Comparison of ENCODE assay signal across 8 cellular contexts in genomic region chr10:73908853-73909611, GRCh38. TPM values are rescaled to one million over a fixed set of nuclear protein-coding genes. Genes with fewer than 3 reads are reported as not detected.
DNase-seq lines count a peak whose midpoint lies in the region; ATAC-seq and TF ChIP-seq lines count a peak whose summit lies in the region.

No MANE protein-coding gene starts in this region.

- H3K4me1 Mint-ChIP-seq in CD14-positive monocyte: peaks cover 72% of the 10 kb centered on the region

- H3K27ac Mint-ChIP-seq in CD14-positive monocyte: peak overlapping the region; percentile 57 to 95 (median 88)

- peak overlapping the region in 1 of 2 donors; percentile 30 for H3K4me3 Mint-ChIP-seq in CD14-positive monocyte

- no peak for TF ChIP-seq CTCF in CD14-positive monocyte (IDR thresholded peaks at IDR 0.05)
- TF ChIP-seq CTCF in fibroblast of the aortic adventitia (IDR thresholded peaks at IDR 0.05; ENCODE audit: insufficient read depth, low read length): no peak

- peak; percentile 91 for DNase-seq in CD14-positive monocyte (ENCODE audit: low spot score)
- peak; percentile 43 for DNase-seq in NCI-H69 (lab: John Stamatoyannopoulos, UW)
- DNase-seq in activated CD8-positive, alpha-beta memory T cell treated with anti-CD3 and anti-CD28 coated beads, Interleukin-2, amount 50 U/mL, for 48 hours: peak; percentile 60
- peak; percentile 89 for DNase-seq in fibroblast of the aortic adventitia (ENCODE audit: low read depth)
- DNase-seq in smooth muscle cell of the brain vasculature (ENCODE audit: low read depth, low spot score): peak; percentile 65
- no peak for DNase-seq in effector CD8-positive, alpha-beta T cell (lab: John Stamatoyannopoulos, UW)
- DNase-seq in NCI-H2081 (lab: John Stamatoyannopoulos, UW): no peak

- H3K9me3 Mint-ChIP-seq in CD14-positive monocyte: no peaks in the 10 kb centered on the region

- ATAC-seq in GM21447 (IDR thresholded peaks at IDR 0.05; ENCODE audit: unreplicated experiment): peak; percentile 66

- peaks cover 6 to 17% (median 12%) of the 10 kb centered on the region in 3 donors for H3K27me3 Mint-ChIP-seq in CD14-positive monocyte (ENCODE audit: low read depth in 3 of 3)

- H3K36me3 Mint-ChIP-seq in CD14-positive monocyte: peaks cover 7 to 10% of the 10 kb centered on the region in 2 donors

- no peak overlapping the region for H3K4me3 ChIP-seq in fibroblast of the aortic adventitia (ENCODE audit: low read depth, low read length)

- intact Hi-C loops in CD14-positive monocyte (cut with micrococcal nuclease): loop anchor here in 1 of 2 donors (10.0 kb wide), 1 partner anchor 86 kb away; the partner anchor contains the start of gene VCL

RNA-seq across cellular contexts. Expression of gene PLAU, which starts 1.9 kb away (rescaled TPM):
- polyA plus RNA-seq in CD14-positive monocyte: under 1 TPM; 0.16 to 0.43 TPM
- total RNA-seq in fibroblast of the aortic adventitia (ENCODE audit: low replicate concordance): 21.6 and 24.9 TPM in 2 replicates

RNA-seq across cellular contexts. Expression of gene CAMK2G, which starts 34.7 kb away (rescaled TPM):
- 1 to 10 TPM; 1.7 to 3.0 TPM for polyA plus RNA-seq in CD14-positive monocyte
- total RNA-seq in fibroblast of the aortic adventitia (ENCODE audit: low replicate concordance): 25.8 and 31.2 TPM in 2 replicates

Comparison
In these comparisons a context has a peak if more than half of its experiments do, and no peak if none do; other contexts are left out.
1. DNase-seq: peak in CD14-positive monocyte (single experiment), NCI-H69 (single experiment), activated CD8-positive, alpha-beta memory T cell treated with anti-CD3 and anti-CD28 coated beads, Interleukin-2, amount 50 U/mL, for 48 hours (single experiment), fibroblast of the aortic adventitia (single experiment) and smooth muscle cell of the brain vasculature (single experiment); none in effector CD8-positive, alpha-beta T cell (single experiment) and NCI-H2081 (0 of 2).